ENCODE assay signal across 8 cellular contexts in the genomic region with DNA sequence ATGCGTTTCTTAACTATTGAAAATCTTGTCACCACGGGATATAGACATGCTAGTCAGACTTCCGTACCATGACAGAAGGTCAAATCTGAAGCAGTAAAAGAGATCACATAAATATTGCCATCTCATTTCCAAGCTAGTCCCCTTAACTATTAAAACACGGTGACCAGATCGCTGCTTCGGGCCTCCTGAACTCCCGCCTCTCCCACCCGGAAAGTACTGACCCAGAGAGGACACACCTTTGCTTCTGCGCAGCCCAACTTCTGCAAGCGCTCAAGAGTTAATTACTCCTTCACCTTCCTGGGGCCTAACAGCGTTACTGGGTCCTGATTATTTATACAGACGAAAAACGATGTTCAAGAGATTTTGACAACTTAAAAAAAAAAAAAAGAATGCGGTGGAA. TPM values are rescaled to one million over a fixed set of nuclear protein-coding genes. Genes with fewer than 3 reads are reported as not detected.
DNase-seq lines count a peak whose midpoint lies in the region; ATAC-seq, FAIRE-seq and TF ChIP-seq lines count a peak whose summit lies in the region.

No MANE protein-coding gene starts in this region.

- TF ChIP-seq CTCF in Calu3 (IDR thresholded peaks at IDR 0.05; ENCODE audit: unreplicated experiment) (no peak), LNCaP clone FGC (IDR thresholded peaks at IDR 0.05; ENCODE audit: control insufficient read depth, extremely low read depth, insufficient read depth) (no peak), colonic mucosa (IDR thresholded peaks at IDR 0.05) (no peak), natural killer cell (IDR thresholded peaks at IDR 0.05) (no peak)

- peaks cover 16% of the 10 kb centered on the region for H3K36me3 Mint-ChIP-seq in Calu3 (ENCODE audit: insufficient read depth, unreplicated experiment)
- no peaks in the 10 kb centered on the region for H3K36me3 Mint-ChIP-seq in natural killer cell

- peaks cover 36% of the 10 kb centered on the region for H3K4me1 Mint-ChIP-seq in Calu3 (ENCODE audit: low read depth, unreplicated experiment)
- H3K4me1 Mint-ChIP-seq in natural killer cell, result peaks cover 13 to 17% of the 10 kb centered on the region in 2 donors

- no peak overlapping the region for H3K27ac Mint-ChIP-seq in Calu3 (ENCODE audit: unreplicated experiment)
- H3K27ac Mint-ChIP-seq in natural killer cell, result no peak overlapping the region

- TF ChIP-seq POLR2A in GM12891 (IDR thresholded peaks at IDR 0.05; ENCODE audit: low read depth, low read length), result no peak

- peaks cover 9% of the 10 kb centered on the region for H3K4me1 ChIP-seq in colonic mucosa

- H3K9me3 Mint-ChIP-seq in Calu3 (ENCODE audit: low read depth, unreplicated experiment) (no peaks in the 10 kb centered on the region), natural killer cell (no peaks in the 10 kb centered on the region)

- H3K27ac ChIP-seq in colonic mucosa, result peak overlapping the region; percentile 35

- no peaks in the 10 kb centered on the region for H3K36me3 ChIP-seq in colonic mucosa

- H3K4me3 ChIP-seq in LNCaP clone FGC (ENCODE audit: low read depth, low read length), result peak overlapping the region; percentile 58
- H3K4me3 ChIP-seq in colonic mucosa, result peak overlapping the region; percentile 49

- no peaks in the 10 kb centered on the region for H3K27me3 ChIP-seq in colonic mucosa

- no peak for DNase-seq in Calu3
- DNase-seq in LNCaP clone FGC (ENCODE audit: low read depth), result no peak
- DNase-seq in colonic mucosa, result peak; percentile 60
- DNase-seq in natural killer cell, result no peak
- DNase-seq in T1000 (lab: John Stamatoyannopoulos, UW), result no peak
- DNase-seq in AML-193 (lab: John Stamatoyannopoulos, UW), result no peak
- DNase-seq in NAMALWA (ENCODE audit: low spot score), result no peak
- no peak for DNase-seq in GM12891 (ENCODE audit: insufficient read length, low spot score)

- no peaks in the 10 kb centered on the region for H3K27me3 Mint-ChIP-seq in Calu3 (ENCODE audit: unreplicated experiment)
- H3K27me3 Mint-ChIP-seq in natural killer cell (ENCODE audit: low read depth in 2 of 2), result peaks cover 27 to 38% of the 10 kb centered on the region in 2 donors

- H3K9me3 ChIP-seq in colonic mucosa, result no peaks in the 10 kb centered on the region

- no TSS peak for BruUV-seq in Calu3 (replicated peaks; lab: Mats Ljungman, UMichigan)

- H3K4me3 Mint-ChIP-seq in Calu3 (ENCODE audit: low read depth, unreplicated experiment) (peak overlapping the region; percentile 78), natural killer cell (peak overlapping the region; percentile 92)

- intact Hi-C loops in Calu3 (cut with micrococcal nuclease; ENCODE audit: unreplicated experiment) (loop anchor here (10.0 kb wide), 1 partner anchor 202 kb away; no protein-coding TSS in a partner anchor), colonic mucosa (cut with DNase I) (loop anchor here (5.0 kb wide), 1 partner anchor 115 kb away; a partner anchor contains a TSS), natural killer cell (cut with micrococcal nuclease) (no loop called here)

- CTCF ChIA-PET in Calu3 (lab: Charles Lee), result interaction anchor here (1.3 kb wide), 1 partner anchor 119 kb away, joined by 4 read pairs; no protein-coding TSS in a partner anchor

- no peak for FAIRE-seq in GM12891 (lab: Jason Lieb, UNC)

- ATAC-seq in natural killer cell, result no peak

- peak overlapping the region; percentile 82 to 86 for H3K9ac ChIP-seq in colonic mucosa (ENCODE audit: low read depth in 2 of 2, low read length in 2 of 2)

TF ChIP-seq in GM12891, 5 proteins besides CTCF, POLR2A, EP300 and RAD21:
- no peak for TF ChIP-seq PAX5 (IDR thresholded peaks at IDR 0.05; ENCODE audit: insufficient read depth, low read length, severe bottlenecking)
- no peak for TF ChIP-seq POLR2AphosphoS5 (IDR thresholded peaks at IDR 0.05; ENCODE audit: low read depth, low read length)
- TF ChIP-seq TAF1 (IDR thresholded peaks at IDR 0.05; ENCODE audit: low read depth, low read length), result no peak
- TF ChIP-seq SPI1 (IDR thresholded peaks at IDR 0.05; ENCODE audit: low read depth, low read length), result no peak
- no peak for TF ChIP-seq POU2F2 (IDR thresholded peaks at IDR 0.05; ENCODE audit: low read depth, low read length)
TF ChIP-seq in GM12891: peak in this region for 0.

RNA-seq across cellular contexts. Expression of a gene that starts 0.7 kb away (rescaled TPM):
- total RNA-seq in Calu3 (2022) (46.3 and 68.2 TPM in 2 replicates), colonic mucosa (100 to 1,000 TPM in 1 of 2 donors, 10 to 100 TPM in 1; 76.2 to 134 TPM), natural killer cell (1 to 10 TPM; 2.7 to 7.1 (median 3.7) TPM)
- polyA plus RNA-seq in GM12891 (2012; ENCODE audit: low read depth, missing spikeins), result 0.26 TPM

RNA-seq across cellular contexts. Expression of a gene that starts 29.3 kb away (rescaled TPM):
- 108 and 121 TPM in 2 replicates for total RNA-seq in Calu3 (2022)
- 100 to 1,000 TPM in 1 of 2 donors, 10 to 100 TPM in 1; 93.9 to 163 TPM for total RNA-seq in colonic mucosa
- total RNA-seq in natural killer cell, result 10 to 100 TPM; 54.7 to 76.0 (median 59.6) TPM
- 134 TPM for polyA plus RNA-seq in GM12891 (2012; ENCODE audit: low read depth, missing spikeins)
